27 cellular contexts compared by ENCODE assay signal in genomic region chr5:131217791-131218190, GRCh38.
"Had no signal": no experiment of that assay in that cellular context is flagged by ENCODE, and none has a peak within 500 bp of the region (broad histone marks: within the 10 kb centered on the region; RNA-seq: fewer than 3 reads in every experiment).

No MANE protein-coding gene starts in this region.

- H3K36me3 ChIP-seq: brain microvascular endothelial cell had no signal

- ATAC-seq: activated CD8-positive, alpha-beta memory T cell treated with anti-CD3 and anti-CD28 coated beads, Interleukin-2, amount 10 ng/mL, durations not matched to agents 7 days and 5 days; activated CD8-positive, alpha-beta T cell treated with anti-CD3 and anti-CD28 coated beads, Interleukin-2, amount 10 ng/mL, durations not matched to agents 7 days and 5 days; esophagus mucosa had no signal

- H3K27me3 ChIP-seq: brain microvascular endothelial cell, dorsolateral prefrontal cortex had no signal

- H3K27ac ChIP-seq: coronary artery had no signal

- H3K4me3 ChIP-seq: coronary artery, dorsolateral prefrontal cortex had no signal

- H3K4me1 Mint-ChIP-seq: endodermal cell had no signal

- DNase-seq: activated CD4-positive, alpha-beta memory T cell treated with anti-CD3 and anti-CD28 coated beads for 36 hours; activated CD4-positive, alpha-beta T cell treated with anti-CD3 and anti-CD28 coated beads for 1 hour; activated CD4-positive, alpha-beta T cell treated with anti-CD3 and anti-CD28 coated beads for 48 hours; activated CD8-positive, alpha-beta memory T cell treated with anti-CD3 and anti-CD28 coated beads, Interleukin-2, amount 10 ng/mL, durations not matched to agents 7 days and 5 days; activated CD8-positive, alpha-beta memory T cell treated with anti-CD3 and anti-CD28 coated beads, Interleukin-2, amount 50 U/mL, for 4 hours; activated CD8-positive, alpha-beta T cell treated with anti-CD3 and anti-CD28 coated beads, Interleukin-2, amount 10 ng/mL, durations not matched to agents 7 days and 5 days; activated effector memory CD4-positive, alpha-beta T cell treated with Interleukin-2 at 50 U/mL for 16 hours; activated gamma-delta T cell treated with Interleukin-2 at 50 U/mL for 16 hours; activated naive CD4-positive, alpha-beta T cell treated with anti-CD3 and anti-CD28 coated beads, Interleukin-2, amount 50 U/mL, for 16 hours; activated naive CD4-positive, alpha-beta T cell treated with Interleukin-2 at 50 U/mL for 16 hours; activated T-cell treated with anti-CD3 and anti-CD28 coated beads, Interleukin-2, amount 50 U/mL, for 1 hour; amniotic stem cell; anterior cingulate cortex; dorsolateral prefrontal cortex; effector memory CD4-positive, alpha-beta T cell; endodermal cell; glutamatergic neuron had no signal

- H3K36me3 Mint-ChIP-seq: activated CD4-positive, alpha-beta memory T cell treated with anti-CD3 and anti-CD28 coated beads for 36 hours had no signal

- H3K4me3 Mint-ChIP-seq: activated CD4-positive, alpha-beta memory T cell treated with anti-CD3 and anti-CD28 coated beads for 36 hours; activated CD8-positive, alpha-beta memory T cell treated with anti-CD3 and anti-CD28 coated beads, Interleukin-2, amount 10 ng/mL, durations not matched to agents 7 days and 5 days; activated CD8-positive, alpha-beta T cell treated with anti-CD3 and anti-CD28 coated beads, Interleukin-2, amount 10 ng/mL, durations not matched to agents 7 days and 5 days; activated naive CD8-positive, alpha-beta T cell; activated T-helper 17 cell treated with anti-CD3 and anti-CD28 coated beads, Interleukin-2, amount 50 U/mL, for 72 hours; central memory CD8-positive, alpha-beta T cell; dendritic cell treated with granulocyte-macrophage colony-stimulating factor and Interleukin-4, amounts not matched to agents 40 ng/mL and 50 ng/mL, for 4 days; endodermal cell had no signal

- H3K27ac Mint-ChIP-seq: activated CD4-positive, alpha-beta memory T cell treated with anti-CD3 and anti-CD28 coated beads for 36 hours; activated CD8-positive, alpha-beta memory T cell treated with anti-CD3 and anti-CD28 coated beads, Interleukin-2, amount 10 ng/mL, durations not matched to agents 7 days and 5 days; activated CD8-positive, alpha-beta T cell treated with anti-CD3 and anti-CD28 coated beads, Interleukin-2, amount 10 ng/mL, durations not matched to agents 7 days and 5 days; activated naive CD8-positive, alpha-beta T cell; activated T-helper 17 cell treated with anti-CD3 and anti-CD28 coated beads, Interleukin-2, amount 50 U/mL, for 72 hours; dendritic cell treated with granulocyte-macrophage colony-stimulating factor and Interleukin-4, amounts not matched to agents 40 ng/mL and 50 ng/mL, for 4 days; endodermal cell had no signal

- H3K27me3 Mint-ChIP-seq: activated CD4-positive, alpha-beta memory T cell treated with anti-CD3 and anti-CD28 coated beads for 36 hours; activated CD8-positive, alpha-beta memory T cell treated with anti-CD3 and anti-CD28 coated beads, Interleukin-2, amount 10 ng/mL, durations not matched to agents 7 days and 5 days; activated naive CD8-positive, alpha-beta T cell; activated T-helper 17 cell treated with anti-CD3 and anti-CD28 coated beads, Interleukin-2, amount 50 U/mL, for 72 hours; central memory CD8-positive, alpha-beta T cell; dendritic cell treated with granulocyte-macrophage colony-stimulating factor and Interleukin-4, amounts not matched to agents 40 ng/mL and 50 ng/mL, for 4 days had no signal

- FAIRE-seq: astrocyte, bronchial epithelial cell, frontal cortex had no signal

- H3K9me3 Mint-ChIP-seq: activated CD4-positive, alpha-beta memory T cell treated with anti-CD3 and anti-CD28 coated beads for 36 hours; activated T-helper 17 cell treated with anti-CD3 and anti-CD28 coated beads, Interleukin-2, amount 50 U/mL, for 72 hours; central memory CD8-positive, alpha-beta T cell; dendritic cell treated with granulocyte-macrophage colony-stimulating factor and Interleukin-4, amounts not matched to agents 40 ng/mL and 50 ng/mL, for 4 days; endodermal cell had no signal
